22 cellular contexts compared by ENCODE assay signal in the genomic region with DNA sequence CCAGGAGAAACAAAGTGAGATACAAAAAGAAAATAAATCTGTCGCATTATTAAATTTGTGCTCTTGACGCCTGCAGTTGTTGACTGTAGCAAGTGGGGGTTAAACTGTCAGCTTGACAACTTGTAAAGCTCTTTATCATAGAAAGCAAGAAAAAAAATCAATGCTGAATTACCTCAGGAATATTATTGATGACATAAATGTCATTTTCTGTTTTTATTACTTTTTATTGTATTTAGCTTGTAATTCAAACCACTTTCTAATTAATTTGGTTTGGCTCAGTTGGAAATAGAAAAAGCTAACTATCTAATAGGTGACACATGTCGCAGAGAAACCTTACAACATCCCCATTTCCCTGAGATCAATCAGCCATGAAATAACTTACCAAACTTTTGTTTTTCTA.
DNase-seq lines count a peak whose midpoint lies in the region; ATAC-seq and TF ChIP-seq lines count a peak whose summit lies in the region.
"Had no signal": no experiment of that assay in that cellular context is flagged by ENCODE, and none has a peak within 500 bp of the region (broad histone marks: within the 10 kb centered on the region; RNA-seq: fewer than 3 reads in every experiment).

No MANE protein-coding gene starts in this region.

- H3K9me3 ChIP-seq in left ventricle myocardium inferior (replicated peaks), result no peaks in the 10 kb centered on the region
- H3K9me3 ChIP-seq: A549; BE2C; BLaER1 treated with 17β-estradiol and CSF1 and Interleukin-3, amounts not matched to agents 10 nM and 100 nM had no signal

- ATAC-seq in Right ventricle myocardium inferior, result no peak
- no peak for ATAC-seq in left lobe of liver
- ATAC-seq in HG03565 (IDR thresholded peaks at IDR 0.05; ENCODE audit: unreplicated experiment), result no peak
- ATAC-seq: A549, GM23338, HCT116 had no signal

- peaks cover 9% of the 10 kb centered on the region for H3K36me3 Mint-ChIP-seq in progenitor cell of endocrine pancreas (ENCODE audit: insufficient read depth)

- H3K27me3 ChIP-seq in left ventricle myocardium inferior (ENCODE audit: low read depth), result no peaks in the 10 kb centered on the region
- H3K27me3 ChIP-seq: BE2C; BLaER1 treated with 17β-estradiol and CSF1 and Interleukin-3, amounts not matched to agents 10 nM and 100 nM had no signal

- no peak overlapping the region for H3K4me3 Mint-ChIP-seq in progenitor cell of endocrine pancreas (ENCODE audit: low read depth)
- H3K4me3 Mint-ChIP-seq: CD14-positive monocyte; CD4-positive, alpha-beta T cell; CD8-positive, alpha-beta memory T cell; GM23338; H9 had no signal

- H3K9me3 Mint-ChIP-seq in progenitor cell of endocrine pancreas (ENCODE audit: low read depth), result no peaks in the 10 kb centered on the region
- H3K9me3 Mint-ChIP-seq: CD4-positive, alpha-beta T cell; CD8-positive, alpha-beta memory T cell; GM23338; H9 had no signal

- no peaks in the 10 kb centered on the region for H3K27me3 Mint-ChIP-seq in progenitor cell of endocrine pancreas
- H3K27me3 Mint-ChIP-seq: CD4-positive, alpha-beta T cell; CD8-positive, alpha-beta memory T cell had no signal

- H3K27ac ChIP-seq in left ventricle myocardium inferior (replicated peaks), result peak overlapping the region; percentile 47
- H3K27ac ChIP-seq: A549; BLaER1 treated with 17β-estradiol and CSF1 and Interleukin-3, amounts not matched to agents 10 nM and 100 nM had no signal

- DNase-seq in left ventricle myocardium inferior (no peak), Right ventricle myocardium inferior (ENCODE audit: missing footprints) (no peak), left kidney (ENCODE audit: low read depth, low spot score) (peak; percentile 21), progenitor cell of endocrine pancreas (ENCODE audit: low spot score, unreplicated experiment) (no peak), left lobe of liver (ENCODE audit: low spot score) (no peak)
- DNase-seq: 8988T; ACHN; AML-193; Calu3; CD4-positive, alpha-beta T cell; CD8-positive, alpha-beta memory T cell; DMS53; DMS79 treated with DMSO at 0.1 percent for 48 hours; GF-D8; H9 had no signal

- peaks cover 46% of the 10 kb centered on the region for H3K4me1 ChIP-seq in left ventricle myocardium inferior
- H3K4me1 ChIP-seq: A549; BE2C; BLaER1 treated with 17β-estradiol and CSF1 and Interleukin-3, amounts not matched to agents 10 nM and 100 nM had no signal

- no peaks in the 10 kb centered on the region for H3K36me3 ChIP-seq in left ventricle myocardium inferior
- H3K36me3 ChIP-seq: BE2C had no signal

- peaks cover 34% of the 10 kb centered on the region for H3K4me1 Mint-ChIP-seq in progenitor cell of endocrine pancreas (ENCODE audit: low read depth)
- H3K4me1 Mint-ChIP-seq: CD14-positive monocyte; CD8-positive, alpha-beta memory T cell; GM23338; H9 had no signal

- TF ChIP-seq CTCF in left ventricle myocardium inferior (IDR thresholded peaks at IDR 0.05; ENCODE audit: borderline replicate concordance), result no peak
- TF ChIP-seq CTCF in progenitor cell of endocrine pancreas (IDR thresholded peaks at IDR 0.05; ENCODE audit: unreplicated experiment), result no peak

- H3K4me3 ChIP-seq in left ventricle myocardium inferior, result no peak overlapping the region
- H3K4me3 ChIP-seq: A549; BLaER1 treated with 17β-estradiol and CSF1 and Interleukin-3, amounts not matched to agents 10 nM and 100 nM; GM23338 had no signal

- peak overlapping the region; percentile 35 for H3K27ac Mint-ChIP-seq in progenitor cell of endocrine pancreas
- H3K27ac Mint-ChIP-seq: CD14-positive monocyte; CD4-positive, alpha-beta T cell; CD8-positive, alpha-beta memory T cell; GM23338; H9 had no signal

- intact Hi-C loops in left ventricle myocardium inferior (cut with micrococcal nuclease) (no loop called here), Right ventricle myocardium inferior (cut with DNase I) (no loop called here)
